Comparison of ENCODE assay signal across 8 cellular contexts in the genomic region with DNA sequence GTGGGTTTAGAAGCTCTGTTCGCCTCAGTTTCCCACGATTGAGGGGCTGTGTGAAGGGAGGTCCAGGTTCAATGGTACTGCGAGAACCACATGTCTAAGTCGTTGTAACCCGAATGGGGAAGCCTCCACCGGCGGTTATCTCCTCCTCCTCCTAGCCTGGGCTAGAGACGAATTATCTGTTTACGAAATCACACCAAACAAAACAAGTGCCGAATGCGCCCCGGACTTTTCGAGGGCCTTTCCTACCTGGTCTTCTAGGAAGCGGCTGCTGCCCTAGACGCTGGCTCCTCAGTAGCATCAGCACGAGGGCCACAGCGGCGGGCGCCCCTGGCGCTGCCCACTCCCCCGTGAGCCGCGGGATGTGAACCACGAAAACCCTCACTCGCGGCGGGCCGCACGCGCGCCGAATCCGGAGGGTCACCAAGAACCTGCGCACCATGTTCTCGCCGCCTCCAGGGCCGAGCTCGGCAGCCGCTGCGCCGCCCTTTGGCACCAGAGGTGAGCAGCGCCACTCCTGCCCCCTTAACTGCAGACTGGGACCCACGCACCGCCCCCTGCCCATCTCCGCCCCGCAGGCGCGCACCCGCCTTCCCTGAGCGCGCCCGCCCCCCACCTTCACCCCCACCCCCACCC. TPM values are rescaled to one million over a fixed set of nuclear protein-coding genes. Genes with fewer than 3 reads are reported as not detected.
DNase-seq lines count a peak whose midpoint lies in the region; ATAC-seq and TF ChIP-seq lines count a peak whose summit lies in the region.

A gene (minus strand): TSS at position 500 of the 633 bp plus-strand sequence.

- peak; percentile 59 for DNase-seq in stimulated activated CD4-positive, alpha-beta T cell treated with anti-CD3 and anti-CD28 coated beads, Interleukin-15, amount 100 ng/mL, for 24 hours
- DNase-seq in stimulated activated CD4-positive, alpha-beta T cell treated with anti-CD3 and anti-CD28 coated beads, Interleukin-2, amount 100 ng/mL, for 48 hours: no peak
- DNase-seq in NCI-H446 treated with DMSO at 0.1 percent for 48 hours (lab: John Stamatoyannopoulos, UW): peak; percentile 93
- DNase-seq in activated CD8-positive, alpha-beta T cell treated with anti-CD3 and anti-CD28 coated beads, Interleukin-2, amount 10 ng/mL, durations not matched to agents 7 days and 5 days: peak; percentile 77
- no peak for DNase-seq in fibroblast of mammary gland (ENCODE audit: low read depth)
- DNase-seq in OCI-M2 (lab: John Stamatoyannopoulos, UW; ENCODE audit: unreplicated experiment): no peak

- H3K27me3 Mint-ChIP-seq in activated CD8-positive, alpha-beta T cell treated with anti-CD3 and anti-CD28 coated beads, Interleukin-2, amount 10 ng/mL, durations not matched to agents 7 days and 5 days (ENCODE audit: low read depth): peaks cover 26% of the 10 kb centered on the region

- peaks cover 42% of the 10 kb centered on the region for H3K4me1 Mint-ChIP-seq in activated CD8-positive, alpha-beta T cell treated with anti-CD3 and anti-CD28 coated beads, Interleukin-2, amount 10 ng/mL, durations not matched to agents 7 days and 5 days (ENCODE audit: low read depth)

- H3K4me3 Mint-ChIP-seq in activated CD8-positive, alpha-beta T cell treated with anti-CD3 and anti-CD28 coated beads, Interleukin-2, amount 10 ng/mL, durations not matched to agents 7 days and 5 days: peak within 1 kb of the TSS; percentile 94

- H3K27me3 ChIP-seq in neuron (ENCODE audit: insufficient read depth, low read length): peaks cover 85% of the 10 kb centered on the region

- TF ChIP-seq CTCF in fibroblast of mammary gland (conservative IDR thresholded peaks at IDR 0.05; ENCODE audit: control insufficient read depth, insufficient read depth, low read depth, low read length): no peak

- H3K36me3 ChIP-seq in neuron (ENCODE audit: insufficient read depth, low read length): no peaks in the 10 kb centered on the region

- peak; percentile 35 for ATAC-seq in HG02852 (IDR thresholded peaks at IDR 0.05; ENCODE audit: unreplicated experiment)
- peak; percentile 67 for ATAC-seq in activated CD8-positive, alpha-beta T cell treated with anti-CD3 and anti-CD28 coated beads, Interleukin-2, amount 10 ng/mL, durations not matched to agents 7 days and 5 days

- peak within 1 kb of the TSS; percentile 92 for H2AFZ ChIP-seq in neuron (ENCODE audit: low read depth, low read length)

- peak within 1 kb of the TSS; percentile 98 for H3K4me3 ChIP-seq in fibroblast of mammary gland (ENCODE audit: control insufficient read depth, low read depth, low read length)
- H3K4me3 ChIP-seq in neuron (ENCODE audit: low read length): peak within 1 kb of the TSS; percentile 54

- H3K9me3 Mint-ChIP-seq in activated CD8-positive, alpha-beta T cell treated with anti-CD3 and anti-CD28 coated beads, Interleukin-2, amount 10 ng/mL, durations not matched to agents 7 days and 5 days (ENCODE audit: insufficient read depth): peaks cover 3% of the 10 kb centered on the region

- H3K27ac Mint-ChIP-seq in activated CD8-positive, alpha-beta T cell treated with anti-CD3 and anti-CD28 coated beads, Interleukin-2, amount 10 ng/mL, durations not matched to agents 7 days and 5 days: peak within 1 kb of the TSS; percentile 97

- peaks cover 21% of the 10 kb centered on the region for H3K4me1 ChIP-seq in neuron (ENCODE audit: insufficient read depth, low read length)

- peaks cover 6% of the 10 kb centered on the region for H3K9me3 ChIP-seq in neuron (ENCODE audit: low read length)

- H3K36me3 Mint-ChIP-seq in activated CD8-positive, alpha-beta T cell treated with anti-CD3 and anti-CD28 coated beads, Interleukin-2, amount 10 ng/mL, durations not matched to agents 7 days and 5 days (ENCODE audit: low read depth): peaks cover 53% of the 10 kb centered on the region

- POLR2A ChIA-PET in activated CD8-positive, alpha-beta T cell treated with anti-CD3 and anti-CD28 coated beads, Interleukin-2, amount 10 ng/mL, durations not matched to agents 7 days and 5 days (lab: Charles Lee): interaction anchor here (0.6 to 2.2 kb wide), 4 partner anchors 9 to 86 kb away, joined by 3 to 9 read pairs (median 4); no protein-coding TSS in a partner anchor

- CTCF ChIA-PET in activated CD8-positive, alpha-beta T cell treated with anti-CD3 and anti-CD28 coated beads, Interleukin-2, amount 10 ng/mL, durations not matched to agents 7 days and 5 days (lab: Charles Lee): interaction anchor here (0.6 to 5.4 kb wide), 10 partner anchors 14 to 250 kb away, joined by 3 to 40 read pairs (median 4); a partner anchor contains a TSS

RNA-seq across cellular contexts. Expression of the gene that starts here (rescaled TPM):
- total RNA-seq in activated CD8-positive, alpha-beta T cell treated with anti-CD3 and anti-CD28 coated beads, Interleukin-2, amount 10 ng/mL, durations not matched to agents 7 days and 5 days: 10 to 100 TPM; 32.9 to 39.7 TPM

Comparison
In these comparisons a context has a peak if more than half of its experiments do, and no peak if none do; other contexts are left out.
1. DNase-seq: peak in stimulated activated CD4-positive, alpha-beta T cell treated with anti-CD3 and anti-CD28 coated beads, Interleukin-15, amount 100 ng/mL, for 24 hours (single experiment), NCI-H446 treated with DMSO at 0.1 percent for 48 hours (single experiment) and activated CD8-positive, alpha-beta T cell treated with anti-CD3 and anti-CD28 coated beads, Interleukin-2, amount 10 ng/mL, durations not matched to agents 7 days and 5 days (single experiment); none in stimulated activated CD4-positive, alpha-beta T cell treated with anti-CD3 and anti-CD28 coated beads, Interleukin-2, amount 100 ng/mL, for 48 hours (0 of 2), fibroblast of mammary gland (single experiment) and OCI-M2 (single experiment).